ENCODE assay signal across 20 cellular contexts in the genomic region with DNA sequence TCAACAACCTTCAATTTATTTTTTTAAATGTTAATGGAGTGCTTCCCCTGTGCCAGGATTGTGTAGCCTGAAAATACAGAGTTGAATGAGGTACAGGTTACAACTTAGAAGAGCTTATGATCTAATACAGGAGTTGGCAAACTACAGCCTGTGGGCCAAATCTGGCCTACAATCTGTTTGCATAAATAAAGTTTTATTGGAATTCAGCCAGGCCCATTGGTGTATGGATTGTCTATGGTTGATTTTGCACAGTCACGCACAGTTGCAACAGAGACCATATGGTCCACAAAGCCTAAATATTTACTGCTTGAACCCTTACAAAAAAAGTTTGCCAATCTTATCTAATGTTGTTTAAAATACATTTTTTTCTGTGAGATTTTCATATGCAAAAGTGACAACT.
"Had no signal": no experiment of that assay in that cellular context is flagged by ENCODE, and none has a peak within 500 bp of the region (broad histone marks: within the 10 kb centered on the region; RNA-seq: fewer than 3 reads in every experiment).

No MANE protein-coding gene starts in this region.

- H3K27me3 ChIP-seq: esophagus muscularis mucosa, gastroesophageal sphincter, neutrophil, sigmoid colon, stomach, transverse colon had no signal

- H3K27ac ChIP-seq: epithelial cell of prostate, esophagus muscularis mucosa, gastroesophageal sphincter, neutrophil, psoas muscle, sigmoid colon, stomach, transverse colon had no signal

- H3K36me3 ChIP-seq: esophagus muscularis mucosa, gastroesophageal sphincter, neutrophil, sigmoid colon, stomach, thoracic aorta, transverse colon had no signal

- ATAC-seq: effector memory CD8-positive, alpha-beta T cell; gastroesophageal sphincter; left lobe of liver; mucosa of descending colon; naive thymus-derived CD8-positive, alpha-beta T cell; psoas muscle had no signal

- H3K9me3 ChIP-seq: esophagus muscularis mucosa, gastroesophageal sphincter, mucosa of descending colon, neutrophil, psoas muscle, sigmoid colon, stomach, thoracic aorta, transverse colon had no signal

- H3K4me3 ChIP-seq: esophagus muscularis mucosa, gastroesophageal sphincter, mucosa of descending colon, psoas muscle, sigmoid colon, skin epidermis, stomach, thoracic aorta, transverse colon had no signal

- DNase-seq: effector memory CD8-positive, alpha-beta T cell; foreskin fibroblast; glutamatergic neuron; islet precursor cell; mucosa of descending colon; naive thymus-derived CD8-positive, alpha-beta T cell; psoas muscle; sigmoid colon; stimulated activated CD4-positive, alpha-beta T cell treated with anti-CD3 and anti-CD28 coated beads, Interleukin-12 subunit alpha, Interleukin-12 subunit beta, amount 100 ng/mL, for 4 hours; stimulated activated naive CD4-positive, alpha-beta T cell; stomach; substantia nigra; transverse colon had no signal

- H3K4me1 ChIP-seq: psoas muscle had no signal
